Comparison of ENCODE assay signal across 31 cellular contexts in the genomic region with DNA sequence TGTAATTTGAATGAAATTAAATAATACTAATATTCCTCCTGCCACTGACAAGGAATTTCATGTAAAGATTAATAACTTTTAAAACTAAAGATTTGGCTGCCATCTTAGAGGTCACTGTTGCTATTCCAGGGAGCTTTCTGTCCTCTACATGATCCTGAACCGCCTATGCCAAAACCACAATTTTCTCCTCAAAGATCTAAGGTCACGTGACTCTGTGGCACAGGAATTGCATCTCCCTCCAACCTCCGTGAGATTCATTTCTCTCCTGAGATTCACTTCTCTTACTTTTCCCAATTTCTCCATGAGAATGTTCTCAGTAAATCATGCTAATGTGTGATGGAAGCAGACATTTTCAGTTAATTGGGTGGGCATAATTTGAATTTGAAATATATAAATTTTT.
"Had no signal": no experiment of that assay in that cellular context is flagged by ENCODE, and none has a peak within 500 bp of the region (broad histone marks: within the 10 kb centered on the region; RNA-seq: fewer than 3 reads in every experiment).

No MANE protein-coding gene starts in this region.

- H3K4me1 ChIP-seq: adrenal gland, body of pancreas, esophagus muscularis mucosa, foreskin keratinocyte, gastrocnemius medialis, heart left ventricle had no signal

- DNase-seq: activated CD4-positive, alpha-beta memory T cell treated with anti-CD3 and anti-CD28 coated beads for 36 hours; activated CD4-positive, alpha-beta T cell treated with anti-CD3 and anti-CD28 coated beads for 36 hours; activated CD4-positive, alpha-beta T cell treated with anti-CD3 and anti-CD28 coated beads, Interleukin-2, amount 10 ng/mL, durations not matched to agents 24 days and 14 days; activated CD4-positive, CD25-positive, alpha-beta regulatory T cell; activated CD4-positive, CD25-positive, alpha-beta regulatory T cell treated with anti-CD3 and anti-CD28 coated beads, Interleukin-2, amount 50 U/mL, for 72 hours; activated CD8-positive, alpha-beta memory T cell treated with anti-CD3 and anti-CD28 coated beads, Interleukin-2, amount 10 ng/mL, durations not matched to agents 7 days and 5 days; activated CD8-positive, alpha-beta memory T cell treated with anti-CD3 and anti-CD28 coated beads, Interleukin-2, amount 50 U/mL, for 4 hours; activated CD8-positive, alpha-beta T cell treated with anti-CD3 and anti-CD28 coated beads, Interleukin-2, amount 10 ng/mL, durations not matched to agents 7 days and 5 days; activated effector memory CD4-positive, alpha-beta T cell treated with anti-CD3 and anti-CD28 coated beads, Interleukin-2, amount 50 U/mL, for 16 hours; activated naive CD4-positive, alpha-beta T cell treated with anti-CD3 and anti-CD28 coated beads for 36 hours; activated naive CD8-positive, alpha-beta T cell treated with anti-CD3 and anti-CD28 coated beads for 36 hours; activated naive CD8-positive, alpha-beta T cell treated with anti-CD3 and anti-CD28 coated beads, Interleukin-2, amount 50 U/mL, for 24 hours; activated T-cell treated with anti-CD3 and anti-CD28 coated beads, Interleukin-2, amount 50 U/mL, for 1 hour; activated T-cell treated with anti-CD3 and anti-CD28 coated beads, Interleukin-2, amount 50 U/mL, for 48 hours; adrenal gland; amygdala; aorta; body of pancreas; caudate nucleus; cortex of kidney; dermis blood vessel endothelial cell; effector CD4-positive, alpha-beta T cell; effector memory CD8-positive, alpha-beta T cell; erythroblast; foreskin keratinocyte; gastrocnemius medialis; glutamatergic neuron; heart left ventricle; T1000 had no signal

- H3K27ac ChIP-seq: adrenal gland, body of pancreas, esophagus muscularis mucosa, foreskin keratinocyte, gastrocnemius medialis, heart left ventricle had no signal

- ATAC-seq: activated CD4-positive, alpha-beta T cell treated with anti-CD3 and anti-CD28 coated beads for 36 hours; activated CD8-positive, alpha-beta memory T cell treated with anti-CD3 and anti-CD28 coated beads, Interleukin-2, amount 10 ng/mL, durations not matched to agents 7 days and 5 days; activated CD8-positive, alpha-beta T cell treated with anti-CD3 and anti-CD28 coated beads, Interleukin-2, amount 10 ng/mL, durations not matched to agents 7 days and 5 days; activated naive CD8-positive, alpha-beta T cell treated with anti-CD3 and anti-CD28 coated beads, Interleukin-2, amount 50 U/mL, for 24 hours; body of pancreas; effector memory CD8-positive, alpha-beta T cell; foreskin keratinocyte; gastrocnemius medialis; heart left ventricle had no signal

- FAIRE-seq: colon had no signal

- H3K4me3 ChIP-seq: adrenal gland, body of pancreas, esophagus muscularis mucosa, gastrocnemius medialis, heart left ventricle had no signal

- H3K36me3 ChIP-seq: adrenal gland, esophagus muscularis mucosa, gastrocnemius medialis, heart left ventricle had no signal

- H3K9me3 ChIP-seq: adrenal gland, body of pancreas, esophagus muscularis mucosa, gastrocnemius medialis had no signal
